In genomic region chr16:74666425-74667214, GRCh38 we compare ENCODE assay signal across 1 cellular context.
TF ChIP-seq lines count a peak whose summit lies in the region.

Gene RFWD3, minus strand, starts transcription at chr16:74666877. Its CDS starts 5,428 bp downstream, at chr16:74661449.

TF ChIP-seq in K562, 482 proteins besides CTCF, POLR2A, EP300 and RAD21 (continued from another document and continues in another):
- TF ChIP-seq PKNOX1 (IDR thresholded peaks at IDR 0.05) = peak; percentile 99
- TF ChIP-seq ZNF121 (CRISPR knock-in tag; conservative IDR thresholded peaks at IDR 0.05) = no peak
- no peak for TF ChIP-seq TFE3 (CRISPR knock-in tag; IDR thresholded peaks at IDR 0.05)
- no peak for TF ChIP-seq PHTF2 (CRISPR knock-in tag; IDR thresholded peaks at IDR 0.05)
- no peak for TF ChIP-seq ARHGAP35 (IDR thresholded peaks at IDR 0.05; ENCODE audit: partially characterized antibody)
- TF ChIP-seq COPS2 (conservative IDR thresholded peaks at IDR 0.05) = no peak
- no peak for TF ChIP-seq WHSC1 (IDR thresholded peaks at IDR 0.05; ENCODE audit: low read length)
- TF ChIP-seq HNRNPL (IDR thresholded peaks at IDR 0.05; ENCODE audit: low read depth, low read length) = 0 out of 2 replicates have a peak, but pooled peaks have one; percentile 29
- TF ChIP-seq ZNF217 (CRISPR knock-in tag; IDR thresholded peaks at IDR 0.05) = no peak
- no peak for TF ChIP-seq ZFP91 (CRISPR knock-in tag; IDR thresholded peaks at IDR 0.05)
- no peak for TF ChIP-seq ZNF184 (CRISPR knock-in tag; IDR thresholded peaks at IDR 0.05)
- no peak for TF ChIP-seq NBN (IDR thresholded peaks at IDR 0.05; ENCODE audit: low read depth)
- no peak for TF ChIP-seq SRSF3 (IDR thresholded peaks at IDR 0.05; ENCODE audit: insufficient read depth, low read length)
- TF ChIP-seq HES1 (IDR thresholded peaks at IDR 0.05; ENCODE audit: low read depth) = no peak
- TF ChIP-seq ZNF780A (CRISPR knock-in tag; IDR thresholded peaks at IDR 0.05) = no peak
- TF ChIP-seq EHMT2 (IDR thresholded peaks at IDR 0.05) = no peak
- TF ChIP-seq HLTF (IDR thresholded peaks at IDR 0.05) = no peak
- TF ChIP-seq FOXO4 (CRISPR knock-in tag; IDR thresholded peaks at IDR 0.05) = no peak
- no peak for TF ChIP-seq ZNF395 (CRISPR knock-in tag; IDR thresholded peaks at IDR 0.05)
- TF ChIP-seq PHB (CRISPR knock-in tag; IDR thresholded peaks at IDR 0.05) = no peak
- 0 out of 4 replicates have a peak, but pooled peaks of 1 of the 2 experiments have one; percentile 68 for TF ChIP-seq UBTF (IDR thresholded peaks at IDR 0.05; ENCODE audit: borderline replicate concordance in 1 of 2, low read depth in 2 of 2, low read length in 2 of 2)
- no peak for TF ChIP-seq PTRF (tag; IDR thresholded peaks at IDR 0.05)
- TF ChIP-seq TGIF2 (CRISPR knock-in tag; IDR thresholded peaks at IDR 0.05) = no peak
- no peak for TF ChIP-seq HEY1 (CRISPR knock-in tag; IDR thresholded peaks at IDR 0.05; ENCODE audit: borderline replicate concordance)
- peak; percentile 42; the same call in 1 of the 2 replicates for TF ChIP-seq DIDO1 (tag; IDR thresholded peaks at IDR 0.05; ENCODE audit: low read depth)
- TF ChIP-seq NFXL1 (CRISPR knock-in tag; IDR thresholded peaks at IDR 0.05) = no peak
- peak; percentile 31 to 59; a peak in 3 of 4 replicates for TF ChIP-seq NRF1 (conservative IDR thresholded peaks at IDR 0.05 in 1 of 2, IDR thresholded peaks at IDR 0.05 in 1 of 2)
- no peak for TF ChIP-seq NR0B1 (IDR thresholded peaks at IDR 0.05; ENCODE audit: partially characterized antibody)
- no peak for TF ChIP-seq FUS (optimal IDR thresholded peaks at IDR 0.05; ENCODE audit: low read depth, low read length)
- no peak for TF ChIP-seq RFX7 (CRISPR knock-in tag; IDR thresholded peaks at IDR 0.05)
- no peak for TF ChIP-seq HSF4 (CRISPR knock-in tag; IDR thresholded peaks at IDR 0.05; ENCODE audit: borderline replicate concordance)
- peak in 1 of 2 experiments; percentile 54; a peak in 1 of 4 replicates for TF ChIP-seq FOXK2 (conservative IDR thresholded peaks at IDR 0.05 in 1 of 2, IDR thresholded peaks at IDR 0.05 in 1 of 2; ENCODE audit: low read depth in 2 of 2)
- TF ChIP-seq TCF7L2 (IDR thresholded peaks at IDR 0.05; ENCODE audit: low read depth, low read length) = no peak
- TF ChIP-seq GABPA (tag; conservative IDR thresholded peaks at IDR 0.05; ENCODE audit: low read depth) = peak; percentile 90
- no peak for TF ChIP-seq POLR3A (IDR thresholded peaks at IDR 0.05; ENCODE audit: borderline replicate concordance, extremely low read depth, insufficient read depth, insufficient read length)
- TF ChIP-seq MEIS2 (IDR thresholded peaks at IDR 0.05; ENCODE audit: partially characterized antibody) = no peak
- no peak for TF ChIP-seq U2AF2 (optimal IDR thresholded peaks at IDR 0.05; ENCODE audit: low read depth, low read length)
- TF ChIP-seq NCOA1 (IDR thresholded peaks at IDR 0.05; ENCODE audit: low read depth) = no peak
- 0 out of 4 replicates have a peak, but pooled peaks of 1 of the 2 experiments have one; percentile 44 for TF ChIP-seq FOXA3 (CRISPR knock-in tag; conservative IDR thresholded peaks at IDR 0.05 in 1 of 2, IDR thresholded peaks at IDR 0.05 in 1 of 2)
- TF ChIP-seq ZNF134 (CRISPR knock-in tag; conservative IDR thresholded peaks at IDR 0.05) = no peak
- TF ChIP-seq HNRNPH1 (optimal IDR thresholded peaks at IDR 0.05; ENCODE audit: low read depth, low read length) = no peak
- no peak for TF ChIP-seq ZNF280B (CRISPR knock-in tag; IDR thresholded peaks at IDR 0.05)
- no peak for TF ChIP-seq ZNF41 (CRISPR knock-in tag; conservative IDR thresholded peaks at IDR 0.05)
